Comparison of ENCODE assay signal across 18 cellular contexts in the genomic region with DNA sequence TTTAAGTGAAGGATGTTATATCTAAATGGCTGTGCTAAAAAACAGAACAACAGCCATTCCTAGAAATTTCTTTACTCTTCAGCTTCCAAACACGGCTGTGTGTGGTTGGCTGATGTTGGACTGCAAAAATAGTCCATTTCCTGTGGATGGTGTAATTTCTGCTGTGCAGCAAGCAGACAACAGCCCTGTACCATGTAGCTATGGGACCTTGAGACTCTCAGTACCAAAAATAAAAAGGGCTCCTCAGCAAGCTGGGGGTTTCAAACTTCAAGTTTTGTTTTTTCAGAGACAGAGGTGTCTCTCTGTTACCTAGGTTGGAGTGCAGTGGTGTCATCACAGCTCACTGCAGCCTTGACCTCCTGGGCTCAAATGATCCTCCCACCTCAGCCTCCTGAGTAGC.
DNase-seq lines count a peak whose midpoint lies in the region; ATAC-seq lines count a peak whose summit lies in the region.
"Had no signal": no experiment of that assay in that cellular context is flagged by ENCODE, and none has a peak within 500 bp of the region (broad histone marks: within the 10 kb centered on the region; RNA-seq: fewer than 3 reads in every experiment).

No MANE protein-coding gene starts in this region.

- no peaks in the 10 kb centered on the region; a peak in 2 of 22 replicates for H4K20me1 ChIP-seq in BLaER1 treated with 17β-estradiol and CSF1 and Interleukin-3, amounts not matched to agents 10 nM and 100 nM

- H3K4me3 Mint-ChIP-seq in effector memory CD8-positive, alpha-beta T cell: no peak overlapping the region

- peak; percentile 11 for DNase-seq in RPMI8226
- DNase-seq in NCI-H2171 treated with DMSO at 0.1 percent for 48 hours (lab: John Stamatoyannopoulos, UW): no peak
- DNase-seq in effector memory CD8-positive, alpha-beta T cell: no peak
- DNase-seq in stimulated activated naive CD8-positive, alpha-beta T cell treated with anti-CD3 and anti-CD28 coated beads, Interleukin-15, Interleukin-2, amounts not matched to agents 100 U/mL and 50 U/mL, for 24 hours: no peak
- DNase-seq: activated CD8-positive, alpha-beta memory T cell treated with anti-CD3 and anti-CD28 coated beads for 24 hours; activated gamma-delta T cell treated with Interleukin-2 at 50 U/mL for 16 hours; dermis blood vessel endothelial cell; left ventricle myocardium inferior; NCI-H1694; NCI-H446 treated with DMSO at 0.1 percent for 48 hours; Peyer's patch; psoas muscle; thyroid gland had no signal

- peaks cover 14% of the 10 kb centered on the region for H3K36me3 Mint-ChIP-seq in effector memory CD8-positive, alpha-beta T cell (ENCODE audit: insufficient read depth)

- peaks cover 0 to 51% (median 31%) of the 10 kb centered on the region in 11 experiments; a peak in 16 of 22 replicates for H3K36me3 ChIP-seq in BLaER1 treated with 17β-estradiol and CSF1 and Interleukin-3, amounts not matched to agents 10 nM and 100 nM
- H3K36me3 ChIP-seq: Peyer's patch, thyroid gland had no signal

- no peaks in the 10 kb centered on the region for H3K27me3 Mint-ChIP-seq in effector memory CD8-positive, alpha-beta T cell

- 0 out of 20 replicates have a peak overlapping the region, but pooled peaks of 1 of the 10 experiments have one; percentile 18 for H3K4me3 ChIP-seq in BLaER1 treated with 17β-estradiol and CSF1 and Interleukin-3, amounts not matched to agents 10 nM and 100 nM
- H3K4me3 ChIP-seq: left ventricle myocardium inferior, Peyer's patch, psoas muscle, thyroid gland had no signal

- ATAC-seq in GM18909 (IDR thresholded peaks at IDR 0.05; ENCODE audit: poor library complexity, unreplicated experiment) (peak; percentile 58), HG02870 (IDR thresholded peaks at IDR 0.05; ENCODE audit: unreplicated experiment) (peak; percentile 44), HG02588 (IDR thresholded peaks at IDR 0.05; ENCODE audit: unreplicated experiment) (no peak)
- ATAC-seq in effector memory CD8-positive, alpha-beta T cell (replicated peaks): no peak
- no peak for ATAC-seq in stimulated activated naive CD8-positive, alpha-beta T cell treated with anti-CD3 and anti-CD28 coated beads, Interleukin-15, Interleukin-2, amounts not matched to agents 100 U/mL and 50 U/mL, for 24 hours
- ATAC-seq: psoas muscle had no signal

- peaks cover 72 to 96% (median 92%) of the 10 kb centered on the region in 11 experiments for H3K27me3 ChIP-seq in BLaER1 treated with 17β-estradiol and CSF1 and Interleukin-3, amounts not matched to agents 10 nM and 100 nM
- H3K27me3 ChIP-seq: Peyer's patch, thyroid gland had no signal

- H3K9ac ChIP-seq in BLaER1 treated with 17β-estradiol and CSF1 and Interleukin-3, amounts not matched to agents 10 nM and 100 nM: peak overlapping the region in 3 of 11 experiments; percentile 10 to 41 (median 17); a peak in 2 of 22 replicates
- H3K9ac ChIP-seq: KMS-11 had no signal

- peaks cover 4 to 22% of the 10 kb centered on the region in 2 donors for H3K4me1 Mint-ChIP-seq in effector memory CD8-positive, alpha-beta T cell (ENCODE audit: low read depth in 2 of 2)

- peak overlapping the region in 8 of 11 experiments; percentile 4 to 68 (median 48); a peak in 12 of 22 replicates for H3K27ac ChIP-seq in BLaER1 treated with 17β-estradiol and CSF1 and Interleukin-3, amounts not matched to agents 10 nM and 100 nM
- H3K27ac ChIP-seq: KMS-11, left ventricle myocardium inferior, Peyer's patch, psoas muscle, thyroid gland had no signal

- H3K4me1 ChIP-seq in BLaER1 treated with 17β-estradiol and CSF1 and Interleukin-3, amounts not matched to agents 10 nM and 100 nM: peaks cover 8 to 37% (median 21%) of the 10 kb centered on the region in 10 experiments; a peak in 19 of 20 replicates
- H3K4me1 ChIP-seq: left ventricle myocardium inferior, Peyer's patch, psoas muscle, thyroid gland had no signal

- H3K9me3 Mint-ChIP-seq in effector memory CD8-positive, alpha-beta T cell: peaks cover 0 to 3% of the 10 kb centered on the region in 2 donors

- H3K9me3 ChIP-seq in BLaER1 treated with 17β-estradiol and CSF1 and Interleukin-3, amounts not matched to agents 10 nM and 100 nM (replicated peaks in 1 of 11): peaks cover 13 to 32% (median 23%) of the 10 kb centered on the region in 11 experiments
- H3K9me3 ChIP-seq: Peyer's patch, thyroid gland had no signal

- H3K27ac Mint-ChIP-seq in effector memory CD8-positive, alpha-beta T cell: no peak overlapping the region

- H3K4me2 ChIP-seq in BLaER1 treated with 17β-estradiol and CSF1 and Interleukin-3, amounts not matched to agents 10 nM and 100 nM: peak overlapping the region; percentile 26 to 68 (median 51); a peak in 19 of 22 replicates
- H3K4me2 ChIP-seq: KMS-11 had no signal

Comparison
In these comparisons a context has a peak if more than half of its experiments do, and no peak if none do; other contexts are left out.
1. ATAC-seq: peak in GM18909 (single experiment) and HG02870 (single experiment); none in effector memory CD8-positive, alpha-beta T cell (single experiment), stimulated activated naive CD8-positive, alpha-beta T cell treated with anti-CD3 and anti-CD28 coated beads, Interleukin-15, Interleukin-2, amounts not matched to agents 100 U/mL and 50 U/mL, for 24 hours (single experiment) and HG02588 (single experiment).